13 cellular contexts compared by ENCODE assay signal in genomic region chr1:5974631-5975030, GRCh38. TPM values are rescaled to one million over a fixed set of nuclear protein-coding genes. Genes with fewer than 3 reads are reported as not detected.
DNase-seq lines count a peak whose midpoint lies in the region; ATAC-seq, FAIRE-seq and TF ChIP-seq lines count a peak whose summit lies in the region.
"Had no signal": no experiment of that assay in that cellular context is flagged by ENCODE, and none has a peak within 500 bp of the region (broad histone marks: within the 10 kb centered on the region; RNA-seq: fewer than 3 reads in every experiment).

No MANE protein-coding gene starts in this region.

- no peak overlapping the region for H3K27ac Mint-ChIP-seq in immature natural killer cell
- H3K27ac Mint-ChIP-seq: CD8-positive, alpha-beta T cell had no signal

- no peak overlapping the region for H3K4me3 Mint-ChIP-seq in immature natural killer cell
- H3K4me3 Mint-ChIP-seq: CD8-positive, alpha-beta T cell had no signal

- H3K36me3 ChIP-seq in BLaER1 (peaks cover 49% of the 10 kb centered on the region), K562 (ENCODE audit: control insufficient read depth, insufficient read depth, low read length) (peaks cover 51% of the 10 kb centered on the region)
- H3K36me3 ChIP-seq in BLaER1 treated with 17β-estradiol and CSF1 and Interleukin-3, amounts not matched to agents 10 nM and 100 nM: peaks cover 8 to 57% (median 24%) of the 10 kb centered on the region in 11 experiments; a peak in 17 of 22 replicates
- H3K36me3 ChIP-seq: Peyer's patch had no signal

- POLR2A ChIA-PET in K562 (lab: Yijun Ruan, JAX): interaction anchor here (0.8 kb wide), 1 partner anchor 19 kb away, joined by 3 read pairs; no protein-coding TSS in a partner anchor

- no peaks in the 10 kb centered on the region for H3K9me3 Mint-ChIP-seq in immature natural killer cell
- H3K9me3 Mint-ChIP-seq: CD8-positive, alpha-beta T cell had no signal

- no peak overlapping the region for H2AFZ ChIP-seq in K562 (ENCODE audit: low read depth, low read length)

- H3K27me3 ChIP-seq in BLaER1: no peaks in the 10 kb centered on the region
- no peaks in the 10 kb centered on the region for H3K27me3 ChIP-seq in BLaER1 treated with 17β-estradiol and CSF1 and Interleukin-3, amounts not matched to agents 10 nM and 100 nM
- H3K27me3 ChIP-seq in K562 (ENCODE audit: control insufficient read depth in 2 of 2, insufficient read depth in 2 of 2, low read length in 2 of 2): no peaks in the 10 kb centered on the region
- H3K27me3 ChIP-seq: Peyer's patch had no signal

- H3K4me1 Mint-ChIP-seq in immature natural killer cell: peaks cover 0 to 5% of the 10 kb centered on the region in 2 donors

- H3K4me3 ChIP-seq in BLaER1 (no peak overlapping the region), K562 (no peak overlapping the region)
- no peak overlapping the region for H3K4me3 ChIP-seq in BLaER1 treated with 17β-estradiol and CSF1 and Interleukin-3, amounts not matched to agents 10 nM and 100 nM
- H3K4me3 ChIP-seq: Peyer's patch, SK-N-MC had no signal

- H3K4me1 ChIP-seq in BLaER1: peaks cover 63% of the 10 kb centered on the region
- peaks cover 28 to 67% (median 60%) of the 10 kb centered on the region in 10 experiments for H3K4me1 ChIP-seq in BLaER1 treated with 17β-estradiol and CSF1 and Interleukin-3, amounts not matched to agents 10 nM and 100 nM
- peaks cover 0 to 7% of the 10 kb centered on the region in 2 experiments; a peak in 1 of 5 replicates for H3K4me1 ChIP-seq in K562 (replicated peaks in 1 of 2; ENCODE audit: control insufficient read depth in 2 of 2, insufficient read depth in 2 of 2, low read length in 2 of 2)

- peaks cover 4% of the 10 kb centered on the region for H3K9me1 ChIP-seq in K562 (ENCODE audit: control insufficient read depth, insufficient read depth, low read length)

- no peak for TF ChIP-seq POLR2A in K562 (conservative IDR thresholded peaks at IDR 0.05)

- H4K20me1 ChIP-seq in BLaER1: no peaks in the 10 kb centered on the region
- peaks cover 0 to 23% (median 0%) of the 10 kb centered on the region in 11 experiments; a peak in 1 of 22 replicates for H4K20me1 ChIP-seq in BLaER1 treated with 17β-estradiol and CSF1 and Interleukin-3, amounts not matched to agents 10 nM and 100 nM
- no peaks in the 10 kb centered on the region for H4K20me1 ChIP-seq in K562 (replicated peaks; ENCODE audit: control insufficient read depth, insufficient read depth, low read length)

- intact Hi-C loops in K562 (cut with micrococcal nuclease): loop anchor here (10.0 kb wide), 1 partner anchor 460 kb away; no protein-coding TSS in a partner anchor
- intact Hi-C loops in sciatic nerve (cut with DNase I): loop anchor here (10.0 kb wide), 1 partner anchor 470 kb away; no protein-coding TSS in a partner anchor

- CTCF ChIA-PET in K562 (lab: Yijun Ruan, JAX; ENCODE audit: low intra/inter-chr PET ratio): interaction anchor here (1.1 kb wide), 1 partner anchor 464 kb away, joined by 4 read pairs; no protein-coding TSS in a partner anchor

- peaks cover 8 to 21% (median 9%) of the 10 kb centered on the region in 3 donors for H3K27me3 Mint-ChIP-seq in immature natural killer cell (ENCODE audit: low read depth in 3 of 3)

- peak overlapping the region; percentile 91 for H3K27ac ChIP-seq in BLaER1
- H3K27ac ChIP-seq in BLaER1 treated with 17β-estradiol and CSF1 and Interleukin-3, amounts not matched to agents 10 nM and 100 nM: peak overlapping the region in 8 of 11 experiments; percentile 78 to 91 (median 86); a peak in 15 of 22 replicates
- no peak overlapping the region for H3K27ac ChIP-seq in K562 (ENCODE audit: extremely low read depth, low read depth, low read length)
- H3K27ac ChIP-seq: Peyer's patch, SK-N-MC had no signal

- DNase-seq in K562 (ENCODE audit: extremely low read depth in 1 of 4, low spot score in 3 of 4): no peak
- peak; percentile 48 for DNase-seq in sciatic nerve (ENCODE audit: low spot score)
- no peak for DNase-seq in EL
- no peak for DNase-seq in NCI-H524 treated with DMSO at 0.1 percent for 48 hours (lab: John Stamatoyannopoulos, UW)
- DNase-seq in immature natural killer cell: no peak
- DNase-seq: GOT3 had no signal

- H3K4me2 ChIP-seq in BLaER1: peak overlapping the region; percentile 71
- H3K4me2 ChIP-seq in BLaER1 treated with 17β-estradiol and CSF1 and Interleukin-3, amounts not matched to agents 10 nM and 100 nM: peak overlapping the region; percentile 62 to 84 (median 75); a peak in 20 of 22 replicates
- H3K4me2 ChIP-seq in K562 (ENCODE audit: insufficient read depth, low read length): no peak overlapping the region

- H3K9ac ChIP-seq in BLaER1 (peak overlapping the region; percentile 71; the same call in 1 of the 2 replicates), K562 (ENCODE audit: insufficient read depth in 1 of 2, low read depth in 2 of 2, low read length in 2 of 2) (no peak overlapping the region)
- peak overlapping the region in 8 of 11 experiments; percentile 70 to 81 (median 76); a peak in 13 of 22 replicates for H3K9ac ChIP-seq in BLaER1 treated with 17β-estradiol and CSF1 and Interleukin-3, amounts not matched to agents 10 nM and 100 nM

- TF ChIP-seq CTCF in K562 (IDR thresholded peaks at IDR 0.05 in 2 of 3, conservative IDR thresholded peaks at IDR 0.05 in 1 of 3; ENCODE audit: insufficient read depth in 2 of 3, low read depth in 1 of 3, low read length in 3 of 3): no peak

- no peaks in the 10 kb centered on the region for H3K9me3 ChIP-seq in BLaER1
- H3K9me3 ChIP-seq in BLaER1 treated with 17β-estradiol and CSF1 and Interleukin-3, amounts not matched to agents 10 nM and 100 nM (replicated peaks in 1 of 11): no peaks in the 10 kb centered on the region
- no peaks in the 10 kb centered on the region for H3K9me3 ChIP-seq in K562 (replicated peaks; ENCODE audit: control insufficient read depth, insufficient read depth, low read depth, low read length)
- H3K9me3 ChIP-seq: Peyer's patch had no signal

- no peak for FAIRE-seq in K562 (lab: Jason Lieb, UNC)
- FAIRE-seq: GM18507, HTR-8/SVneo had no signal

- in situ Hi-C loops in K562 (cut with MboI): no loop called here

- 90% methylated on average over 8 of the region's 8 CpGs for WGBS in K562 (ENCODE audit: insufficient coverage, low coverage, missing lambda C conversion rate)

- no peak for ATAC-seq in K562
- no peak for ATAC-seq in sciatic nerve

- TF ChIP-seq RAD21 in K562 (CRISPR knock-in tag; conservative IDR thresholded peaks at IDR 0.05 in 1 of 2, IDR thresholded peaks at IDR 0.05 in 1 of 2): no peak

- no peaks in the 10 kb centered on the region for H3K79me2 ChIP-seq in K562 (ENCODE audit: control insufficient read depth, insufficient read depth, low read length)

- peaks cover 0 to 8% (median 0%) of the 10 kb centered on the region in 3 donors for H3K36me3 Mint-ChIP-seq in immature natural killer cell
- H3K36me3 Mint-ChIP-seq: CD8-positive, alpha-beta T cell had no signal

- no peak for TF ChIP-seq EP300 in K562 (IDR thresholded peaks at IDR 0.05; ENCODE audit: low read length)

- BruUV-seq in K562 (replicated peaks; lab: Mats Ljungman, UMichigan): no TSS peak

TF ChIP-seq in K562, 482 proteins besides CTCF, POLR2A, EP300 and RAD21:
- TF ChIP-seq ZBTB33 (CRISPR knock-in tag; IDR thresholded peaks at IDR 0.05): peak; percentile 98
- TF ChIP-seq ZNF143 (CRISPR knock-in tag; IDR thresholded peaks at IDR 0.05): no peak
TF ChIP-seq in K562: peak in this region for 1.

RNA-seq across cellular contexts. Expression of gene NPHP4, which starts 17.6 kb away (rescaled TPM):
- total RNA-seq in K562 (2011; cell fraction: chromatin; rRNA removed; ENCODE audit: low replicate concordance): 82.6 and 164 TPM in 2 replicates
- 73.7 and 83.2 TPM in 2 replicates for total RNA-seq in K562 (2011; cell fraction: nucleolus; rRNA removed)
- total RNA-seq in K562 (2011; cell fraction: nucleoplasm; rRNA removed): 59.2 and 65.8 TPM in 2 replicates
- total RNA-seq in K562 (2014; rRNA removed): 10.5 and 11.0 TPM in 2 replicates
- total RNA-seq in K562 (2014; rRNA removed; fragmentation: Illumina TruSeq; extraction: Trizol): 3.3 and 4.8 TPM in 2 replicates
- total RNA-seq in K562 (2015; rRNA removed; fragmentation: Illumina TruSeq; extraction: Trizol): 6.2 and 6.9 TPM in 2 replicates
- total RNA-seq in K562 (2021): 23.3 and 26.2 TPM in 2 replicates
- polyA plus RNA-seq in K562 (2011; rRNA removed): 6.7 and 9.8 TPM in 2 replicates
- polyA plus RNA-seq in K562 (2011; cell fraction: cytosol; rRNA removed): 4.6 and 7.6 TPM in 2 replicates
- polyA plus RNA-seq in K562 (2011; cell fraction: nucleus; rRNA removed): 71.9 and 106 TPM in 2 replicates
- 12.4 and 19.3 TPM in 2 replicates for polyA plus RNA-seq in K562 (2012)
- polyA plus RNA-seq in K562 (2014; fragmentation: Illumina TruSeq; extraction: Trizol): 9.6 and 10.4 TPM in 2 replicates
- under 1 TPM; 0.52 to 0.77 TPM for polyA plus RNA-seq in K562 (2014; fragmentation: Nextera tagmentation; extraction: Ambion mirVana)
- 13.9 and 15.3 TPM in 2 replicates for polyA plus RNA-seq in K562 (2014; rRNA removed)
- 7.0 and 7.9 TPM in 2 replicates for polyA minus RNA-seq in K562 (2011; rRNA and poly(A)+ RNA removed)
- 10.7 and 12.6 TPM in 2 replicates for polyA minus RNA-seq in K562 (2011; cell fraction: cytosol; rRNA and poly(A)+ RNA removed)
- 31.6 and 34.4 TPM in 2 replicates for polyA minus RNA-seq in K562 (2011; cell fraction: nucleus; rRNA and poly(A)+ RNA removed)
- total RNA-seq in sciatic nerve: 18.0 TPM
- polyA plus RNA-seq in immature natural killer cell: 1 to 10 TPM in 1 of 3 donors, under 1 TPM in 2; 0.59 to 1.4 (median 1.00) TPM

Comparison
In these comparisons a context has a peak if more than half of its experiments do, and no peak if none do; other contexts are left out.
1. H3K9ac ChIP-seq: peak in BLaER1 (single experiment) and BLaER1 treated with 17β-estradiol and CSF1 and Interleukin-3, amounts not matched to agents 10 nM and 100 nM (8 of 11); none in K562 (0 of 2).